In the genomic region with DNA sequence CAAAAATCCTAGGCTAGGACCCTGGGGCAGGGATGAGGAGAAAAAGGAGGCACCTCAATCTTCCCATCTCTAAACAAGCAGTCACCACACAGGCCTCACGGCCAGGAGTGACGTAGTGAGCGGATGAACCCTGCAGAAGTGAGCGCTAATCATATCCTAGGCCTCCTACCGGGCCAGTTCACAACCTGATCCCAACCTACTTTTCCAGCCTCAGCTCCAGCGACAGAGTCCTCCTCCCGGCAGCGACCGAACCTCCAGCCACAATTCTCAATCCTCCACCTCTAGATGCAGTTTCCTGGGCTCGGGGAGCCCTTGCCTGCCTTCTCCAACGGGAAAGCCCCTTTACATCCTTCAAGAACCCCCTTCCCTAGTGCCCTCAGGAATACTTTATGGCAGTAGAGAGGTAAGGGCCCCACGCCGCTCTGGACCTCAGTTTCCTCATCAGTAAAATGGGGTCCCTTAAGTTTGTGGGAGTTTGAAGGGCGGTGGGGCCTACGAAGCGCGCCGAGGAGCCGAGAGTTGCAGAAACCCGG, we compare ENCODE assay signal across 8 cellular contexts. TPM values are rescaled to one million over a fixed set of nuclear protein-coding genes. Genes with fewer than 3 reads are reported as not detected.
A peak's percentile ranks its signal among the peaks of the same experiment; 100 is the strongest.
DNase-seq lines count a peak whose midpoint lies in the region; ATAC-seq and TF ChIP-seq lines count a peak whose summit lies in the region.

No MANE protein-coding gene starts in this region.

- no peak for TF ChIP-seq CTCF in 22Rv1 (IDR thresholded peaks at IDR 0.05)
- no peak for TF ChIP-seq CTCF in brain (conservative IDR thresholded peaks at IDR 0.05)
- TF ChIP-seq CTCF in GM13976 (IDR thresholded peaks at IDR 0.05; ENCODE audit: borderline replicate concordance, control extremely low read depth, extremely low read depth, insufficient read depth, missing control alignments) = no peak

- peaks cover 7% of the 10 kb centered on the region for H3K36me3 Mint-ChIP-seq in brain

- in situ Hi-C loops in GM13976 (cut with MboI; ENCODE audit: low sequenced_read_pairs, unreplicated experiment) = no loop called here

- H3K4me3 Mint-ChIP-seq in brain = peak overlapping the region; percentile 96 to 99 (median 98)

- H3K9me3 Mint-ChIP-seq in brain = no peaks in the 10 kb centered on the region

- peaks cover 46% of the 10 kb centered on the region for H3K4me1 Mint-ChIP-seq in brain

- DNase-seq in NCI-H526 treated with DMSO at 0.1 percent for 48 hours (lab: John Stamatoyannopoulos, UW) = peak; percentile 13
- peak; percentile 37 for DNase-seq in stimulated activated naive CD8-positive, alpha-beta T cell treated with anti-CD3 and anti-CD28 coated beads, Interleukin-15, Interleukin-2, amounts not matched to agents 100 U/mL and 50 U/mL, for 24 hours
- no peak for DNase-seq in GM13976 (ENCODE audit: low spot score)

- no peak for ATAC-seq in stimulated activated naive CD8-positive, alpha-beta T cell treated with anti-CD3 and anti-CD28 coated beads, Interleukin-15, Interleukin-2, amounts not matched to agents 100 U/mL and 50 U/mL, for 24 hours
- ATAC-seq in HG03571 (IDR thresholded peaks at IDR 0.05; ENCODE audit: unreplicated experiment) = no peak

- H3K27ac ChIP-seq in 22Rv1 (peak overlapping the region; percentile 92), layer of hippocampus (ENCODE audit: low read depth, low read length) (peak overlapping the region; percentile 94)

- peak overlapping the region; percentile 97 to 99 (median 99) for H3K27ac Mint-ChIP-seq in brain

- H3K4me3 ChIP-seq in GM08714 (ENCODE audit: low read length) = peak overlapping the region; percentile 89

- H3K27me3 ChIP-seq in layer of hippocampus (ENCODE audit: control insufficient read depth, insufficient read depth, low read length) = no peaks in the 10 kb centered on the region

- H3K27me3 Mint-ChIP-seq in brain = peaks cover 17% of the 10 kb centered on the region

RNA-seq across cellular contexts. Expression of a gene that starts 1.4 kb away (rescaled TPM):
- 13.8 TPM for polyA plus RNA-seq in brain (ENCODE audit: insufficient read depth, low read depth, low replicate concordance)

RNA-seq across cellular contexts. Expression of a gene that starts 1.6 kb away (rescaled TPM):
- 25.8 TPM for polyA plus RNA-seq in brain (ENCODE audit: insufficient read depth, low read depth, low replicate concordance)

RNA-seq across cellular contexts. Expression of a gene that starts 16.1 kb away (rescaled TPM):
- 0.58 TPM for polyA plus RNA-seq in brain (ENCODE audit: insufficient read depth, low read depth, low replicate concordance)

RNA-seq across cellular contexts. Expression of a gene that starts 22.0 kb away (rescaled TPM):
- polyA plus RNA-seq in brain (ENCODE audit: insufficient read depth, low read depth, low replicate concordance) = 131 TPM

RNA-seq across cellular contexts. Expression of a gene that starts 35.6 kb away (rescaled TPM):
- polyA plus RNA-seq in brain (ENCODE audit: insufficient read depth, low read depth, low replicate concordance) = 58.6 TPM
